Comparison of ENCODE assay signal across 14 cellular contexts in the genomic region with DNA sequence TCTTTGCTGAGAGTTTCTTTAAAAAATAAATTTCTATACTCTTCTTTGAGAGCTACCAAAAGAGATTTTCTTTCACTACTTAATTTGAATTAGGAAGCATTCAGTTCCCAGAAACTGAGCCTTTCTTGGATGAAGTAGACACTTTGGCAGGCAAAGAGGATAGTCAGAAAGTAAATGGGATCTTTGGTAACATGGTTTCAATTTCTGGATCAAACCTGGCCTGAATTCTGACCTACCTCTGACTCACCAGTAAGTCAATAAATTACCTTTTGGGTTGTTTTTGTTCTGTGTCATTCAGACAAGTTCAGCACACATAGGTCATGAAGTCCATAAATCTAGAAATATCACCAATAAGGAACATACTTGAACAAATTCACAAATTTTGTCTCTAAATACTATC. TPM values are rescaled to one million over a fixed set of nuclear protein-coding genes. Genes with fewer than 3 reads are reported as not detected.
A peak's percentile ranks its signal among the peaks of the same experiment; 100 is the strongest.
DNase-seq lines count a peak whose midpoint lies in the region; ATAC-seq, FAIRE-seq and TF ChIP-seq lines count a peak whose summit lies in the region.
"Had no signal": no experiment of that assay in that cellular context is flagged by ENCODE, and none has a peak within 500 bp of the region (broad histone marks: within the 10 kb centered on the region; RNA-seq: fewer than 3 reads in every experiment).

No MANE protein-coding gene starts in this region.

- no peak overlapping the region for H3K27ac Mint-ChIP-seq in T-helper 2 cell treated with Interferon-gamma antibody and Interleukin-4, amounts not matched to agents 5 μg/mL and 100 μg/mL, for 36 hours
- H3K27ac Mint-ChIP-seq: mesothelial cell of epicardium had no signal

- TF ChIP-seq CTCF in epithelial cell of esophagus (IDR thresholded peaks at IDR 0.05; ENCODE audit: insufficient read depth, low read depth, low read length, missing control alignments) (no peak), adrenal gland (IDR thresholded peaks at IDR 0.05) (no peak)

- H3K4me3 ChIP-seq in epithelial cell of esophagus (ENCODE audit: low read length), result no peak overlapping the region
- no peak overlapping the region for H3K4me3 ChIP-seq in adrenal gland
- H3K4me3 ChIP-seq: cardiac muscle cell had no signal

- H3K27me3 Mint-ChIP-seq in T-helper 2 cell treated with Interferon-gamma antibody and Interleukin-4, amounts not matched to agents 5 μg/mL and 100 μg/mL, for 36 hours (ENCODE audit: low read depth), result peaks cover 2% of the 10 kb centered on the region

- no peaks in the 10 kb centered on the region for H3K4me1 Mint-ChIP-seq in T-helper 2 cell treated with Interferon-gamma antibody and Interleukin-4, amounts not matched to agents 5 μg/mL and 100 μg/mL, for 36 hours (ENCODE audit: low read depth)

- no peak for TF ChIP-seq POLR2A in adrenal gland (IDR thresholded peaks at IDR 0.05)

- H3K4me1 ChIP-seq in adrenal gland (replicated peaks in 1 of 2), result peaks cover 0 to 7% of the 10 kb centered on the region in 2 donors
- H3K4me1 ChIP-seq: parathyroid adenoma had no signal

- H3K4me3 Mint-ChIP-seq in T-helper 2 cell treated with Interferon-gamma antibody and Interleukin-4, amounts not matched to agents 5 μg/mL and 100 μg/mL, for 36 hours, result no peak overlapping the region
- H3K4me3 Mint-ChIP-seq: mesothelial cell of epicardium had no signal

- H3K9me3 Mint-ChIP-seq in T-helper 2 cell treated with Interferon-gamma antibody and Interleukin-4, amounts not matched to agents 5 μg/mL and 100 μg/mL, for 36 hours, result no peaks in the 10 kb centered on the region
- H3K9me3 Mint-ChIP-seq: mesothelial cell of epicardium had no signal

- ATAC-seq in HG02970 (IDR thresholded peaks at IDR 0.05; ENCODE audit: low FRiP score, unreplicated experiment) (no peak), GM19455 (IDR thresholded peaks at IDR 0.05; ENCODE audit: unreplicated experiment) (no peak)

- H3K36me3 Mint-ChIP-seq in T-helper 2 cell treated with Interferon-gamma antibody and Interleukin-4, amounts not matched to agents 5 μg/mL and 100 μg/mL, for 36 hours (ENCODE audit: low read depth), result no peaks in the 10 kb centered on the region
- H3K36me3 Mint-ChIP-seq: mesothelial cell of epicardium had no signal

- no peaks in the 10 kb centered on the region for H3K27me3 ChIP-seq in adrenal gland
- H3K27me3 ChIP-seq: cardiac muscle cell had no signal

- FAIRE-seq in RCC 7860 (lab: Jason Lieb, UNC), result peak; percentile 70

- H3K9me3 ChIP-seq in adrenal gland (replicated peaks in 1 of 3), result no peaks in the 10 kb centered on the region

- peak; percentile 61 for DNase-seq in Daoy (ENCODE audit: low read depth)
- DNase-seq in RCC 7860 (ENCODE audit: low spot score), result peak; percentile 58
- DNase-seq in epithelial cell of esophagus (ENCODE audit: low read depth), result peak; percentile 69
- DNase-seq in midbrain (lab: John Stamatoyannopoulos, UW), result peak; percentile 25
- DNase-seq in adrenal gland, result no peak
- no peak for DNase-seq in T-helper 2 cell treated with Interferon-gamma antibody and Interleukin-4, amounts not matched to agents 5 μg/mL and 100 μg/mL, for 36 hours (ENCODE audit: low spot score)
- DNase-seq: activated naive CD4-positive, alpha-beta T cell treated with Interleukin-2 at 50 U/mL for 16 hours; NCI-H1105; NCI-H2227 treated with DMSO at 0.1 percent for 48 hours had no signal

- intact Hi-C loops in adrenal gland (cut with DNase I), result no loop called here

- H3K36me3 ChIP-seq in adrenal gland (replicated peaks in 1 of 2), result no peaks in the 10 kb centered on the region
- H3K36me3 ChIP-seq: cardiac muscle cell had no signal

- peak overlapping the region in 2 of 5 donors; percentile 8 to 21 for H3K27ac ChIP-seq in adrenal gland
- H3K27ac ChIP-seq: cardiac muscle cell, parathyroid adenoma had no signal

RNA-seq across cellular contexts. Expression of a gene that starts 26.8 kb away (rescaled TPM):
- 0.57 TPM in 1 of 2 replicates, not detected in the other for total RNA-seq in Daoy (2014; rRNA removed; shearing (Covaris generic))
- under 1 TPM in 2 of 8 donors, not detected in 6; 0.36 to 0.51 TPM for total RNA-seq in adrenal gland
- polyA plus RNA-seq in adrenal gland, result 1 to 10 TPM in 2 of 3 donors, under 1 TPM in 1; 0.48 to 2.9 (median 2.5) TPM

Comparison
In these comparisons a context has a peak if more than half of its experiments do, and no peak if none do; other contexts are left out.
1. DNase-seq: peak in Daoy (single experiment), RCC 7860 (single experiment), epithelial cell of esophagus (single experiment) and midbrain (single experiment); none in adrenal gland (0 of 7) and T-helper 2 cell treated with Interferon-gamma antibody and Interleukin-4, amounts not matched to agents 5 μg/mL and 100 μg/mL, for 36 hours (single experiment).